Comparison of ENCODE assay signal across 20 cellular contexts in genomic region chr5:149578896-149579295, GRCh38.
"Had no signal": no experiment of that assay in that cellular context is flagged by ENCODE, and none has a peak within 500 bp of the region (broad histone marks: within the 10 kb centered on the region; RNA-seq: fewer than 3 reads in every experiment).

No MANE protein-coding gene starts in this region.

- H3K4me3 Mint-ChIP-seq: activated T-helper 17 cell treated with anti-CD3 and anti-CD28 coated beads, Interleukin-2, amount 50 U/mL, for 72 hours; WTC11 had no signal

- H3K36me3 ChIP-seq: ascending aorta, brain microvascular endothelial cell, heart left ventricle, neutrophil, pancreas, right atrium auricular region, upper lobe of right lung had no signal

- DNase-seq: activated T-cell treated with anti-CD3 and anti-CD28 coated beads, Interleukin-2, amount 50 U/mL, for 1 hour; brain microvascular endothelial cell; central memory CD4-positive, alpha-beta T cell; heart left ventricle; left ventricle myocardium superior; mammary epithelial cell; midbrain; pancreas; psoas muscle; stimulated activated CD4-positive, alpha-beta T cell treated with anti-CD3 and anti-CD28 coated beads, Interleukin-4, amount 100 ng/mL, for 24 hours; stimulated activated naive CD8-positive, alpha-beta T cell treated with anti-CD3 and anti-CD28 coated beads, Interleukin-15, Interleukin-2, amounts not matched to agents 100 U/mL and 50 U/mL, for 24 hours; T1000; upper lobe of right lung had no signal

- ATAC-seq: activated naive CD4-positive, alpha-beta T cell treated with anti-CD3 and anti-CD28 coated beads, Interleukin-2, amount 50 U/mL, for 72 hours; activated T-helper 17 cell treated with anti-CD3 and anti-CD28 coated beads, Interleukin-2, amount 50 U/mL, for 72 hours; heart left ventricle; left ventricle myocardium superior; pancreas; psoas muscle; stimulated activated naive CD8-positive, alpha-beta T cell treated with anti-CD3 and anti-CD28 coated beads, Interleukin-15, Interleukin-2, amounts not matched to agents 100 U/mL and 50 U/mL, for 24 hours; upper lobe of right lung; WTC11 had no signal

- H3K9me3 ChIP-seq: ascending aorta, heart left ventricle, neutrophil, pancreas, psoas muscle, right atrium auricular region, upper lobe of right lung had no signal

- H3K4me1 Mint-ChIP-seq: activated T-helper 17 cell treated with anti-CD3 and anti-CD28 coated beads, Interleukin-2, amount 50 U/mL, for 72 hours had no signal

- H3K27me3 ChIP-seq: ascending aorta, brain microvascular endothelial cell, pancreas, right atrium auricular region, upper lobe of right lung had no signal

- H3K4me3 ChIP-seq: ascending aorta, heart left ventricle, pancreas, psoas muscle, right atrium auricular region, upper lobe of right lung had no signal

- H3K27ac Mint-ChIP-seq: activated naive CD4-positive, alpha-beta T cell treated with anti-CD3 and anti-CD28 coated beads, Interleukin-2, amount 50 U/mL, for 72 hours; activated T-helper 17 cell treated with anti-CD3 and anti-CD28 coated beads, Interleukin-2, amount 50 U/mL, for 72 hours; WTC11 had no signal

- H3K36me3 Mint-ChIP-seq: WTC11 had no signal

- H3K27ac ChIP-seq: brain microvascular endothelial cell, heart left ventricle, neutrophil, pancreas, psoas muscle, right atrium auricular region, upper lobe of right lung had no signal

- H3K9me3 Mint-ChIP-seq: activated naive CD4-positive, alpha-beta T cell treated with anti-CD3 and anti-CD28 coated beads, Interleukin-2, amount 50 U/mL, for 72 hours; activated T-helper 17 cell treated with anti-CD3 and anti-CD28 coated beads, Interleukin-2, amount 50 U/mL, for 72 hours; nephron; WTC11 had no signal
